1 cellular context compared by ENCODE assay signal in genomic region chr15:90895571-90896117, GRCh38.
TF ChIP-seq lines count a peak whose summit lies in the region.

No MANE protein-coding gene starts in this region.

TF ChIP-seq in WTC11, 78 proteins besides CTCF, POLR2A, EP300 and RAD21 (continued from another document):
- no peak for TF ChIP-seq E2F4 (CRISPR knock-in tag; IDR thresholded peaks at IDR 0.05; ENCODE audit: borderline replicate concordance, low read depth)
- TF ChIP-seq MAX (CRISPR knock-in tag; IDR thresholded peaks at IDR 0.05): no peak
- no peak for TF ChIP-seq MLX (CRISPR knock-in tag; IDR thresholded peaks at IDR 0.05)
